In genomic region chr18:45328762-45329161, GRCh38 we compare ENCODE assay signal across 28 cellular contexts.
DNase-seq lines count a peak whose midpoint lies in the region; ATAC-seq, FAIRE-seq and TF ChIP-seq lines count a peak whose summit lies in the region.
"Had no signal": no experiment of that assay in that cellular context is flagged by ENCODE, and none has a peak within 500 bp of the region (broad histone marks: within the 10 kb centered on the region; RNA-seq: fewer than 3 reads in every experiment).

No MANE protein-coding gene starts in this region.

- H3K27ac ChIP-seq in upper lobe of right lung (peak overlapping the region; percentile 33), brain microvascular endothelial cell (no peak overlapping the region), ascending aorta (no peak overlapping the region)
- H3K27ac ChIP-seq: epithelial cell of prostate, neutrophil had no signal

- H3K9me3 ChIP-seq in upper lobe of right lung (no peaks in the 10 kb centered on the region), ascending aorta (no peaks in the 10 kb centered on the region)
- H3K9me3 ChIP-seq: BE2C, neutrophil had no signal

- no peaks in the 10 kb centered on the region for H3K27me3 ChIP-seq in upper lobe of right lung
- H3K27me3 ChIP-seq in brain microvascular endothelial cell (replicated peaks), result no peaks in the 10 kb centered on the region
- H3K27me3 ChIP-seq in ascending aorta, result no peaks in the 10 kb centered on the region
- H3K27me3 ChIP-seq: BE2C, neutrophil had no signal

- intact Hi-C loops in Right ventricle myocardium superior (cut with DNase I), result no loop called here
- intact Hi-C loops in cardiac septum (cut with DNase I), result loop anchor here (5.0 kb wide), 1 partner anchor 311 kb away; no protein-coding TSS in a partner anchor
- intact Hi-C loops in upper lobe of right lung (cut with DNase I), result no loop called here
- intact Hi-C loops in ascending aorta (cut with DNase I), result loop anchor here (5.0 kb wide), 1 partner anchor 189 kb away; no protein-coding TSS in a partner anchor

- peaks cover 4% of the 10 kb centered on the region for H3K4me1 ChIP-seq in upper lobe of right lung
- H3K4me1 ChIP-seq in ascending aorta, result peaks cover 3% of the 10 kb centered on the region in 2 donors
- H3K4me1 ChIP-seq: BE2C had no signal

- no peak for DNase-seq in Right ventricle myocardium superior
- DNase-seq in cardiac septum (ENCODE audit: low spot score), result no peak
- peak; percentile 32 for DNase-seq in middle frontal gyrus (ENCODE audit: extremely low spot score, low spot score)
- DNase-seq in upper lobe of right lung, result no peak
- no peak for DNase-seq in brain microvascular endothelial cell
- DNase-seq in ascending aorta (ENCODE audit: low spot score in 2 of 2), result no peak
- DNase-seq in effector CD4-positive, alpha-beta T cell, result no peak
- DNase-seq: 8988T; activated CD4-positive, alpha-beta T cell treated with anti-CD3 and anti-CD28 coated beads, Interleukin-2, amount 10 ng/mL, durations not matched to agents 24 days and 14 days; activated CD8-positive, alpha-beta memory T cell treated with anti-CD3 and anti-CD28 coated beads, Interleukin-2, amount 10 ng/mL, durations not matched to agents 7 days and 5 days; activated naive CD4-positive, alpha-beta T cell treated with anti-CD3 and anti-CD28 coated beads for 36 hours; activated T-cell treated with anti-CD3 and anti-CD28 coated beads, Interleukin-2, amount 50 U/mL, for 72 hours; amygdala; BE2C; central memory CD4-positive, alpha-beta T cell; glutamatergic neuron; mammary epithelial cell; NCI-H1105; NCI-H2081; NCI-H226; NCI-H748 treated with DMSO at 0.1 percent for 48 hours; small intestine; stimulated activated CD4-positive, alpha-beta T cell treated with anti-CD3 and anti-CD28 coated beads, Interleukin-1b, Interleukin-23, amount 100 ng/mL, for 48 hours had no signal

- FAIRE-seq in endometrium (lab: Jason Lieb, UNC), result peak; percentile 98
- FAIRE-seq: GM12892, small intestine had no signal

- ATAC-seq in Right ventricle myocardium superior (ENCODE audit: poor library complexity), result peak; percentile 37
- no peak for ATAC-seq in upper lobe of right lung
- ATAC-seq: activated CD8-positive, alpha-beta memory T cell treated with anti-CD3 and anti-CD28 coated beads, Interleukin-2, amount 10 ng/mL, durations not matched to agents 7 days and 5 days; activated T-cell treated with anti-CD3 and anti-CD28 coated beads, Interleukin-2, amount 50 U/mL, for 72 hours; SK-N-SH treated with all-trans-retinoic acid at 6 μM for 48 hours had no signal

- no peaks in the 10 kb centered on the region for H3K36me3 ChIP-seq in upper lobe of right lung
- H3K36me3 ChIP-seq in brain microvascular endothelial cell (replicated peaks), result no peaks in the 10 kb centered on the region
- H3K36me3 ChIP-seq in ascending aorta, result no peaks in the 10 kb centered on the region
- H3K36me3 ChIP-seq: BE2C, neutrophil had no signal

- H3K4me3 ChIP-seq in upper lobe of right lung, result no peak overlapping the region
- H3K4me3 ChIP-seq in brain microvascular endothelial cell (ENCODE audit: low read depth, low read length), result no peak overlapping the region
- no peak overlapping the region for H3K4me3 ChIP-seq in ascending aorta

- in situ Hi-C loops in brain microvascular endothelial cell (cut with HindIII; ENCODE audit: low pct_ligation_motif_present, low sequenced_read_pairs), result no loop called here

- no peak for TF ChIP-seq CTCF in upper lobe of right lung (IDR thresholded peaks at IDR 0.05)
- TF ChIP-seq CTCF in brain microvascular endothelial cell (IDR thresholded peaks at IDR 0.05; ENCODE audit: low read depth, low read length, missing control alignments), result no peak
- TF ChIP-seq CTCF in ascending aorta (IDR thresholded peaks at IDR 0.05), result no peak

Comparison
In these comparisons a context has a peak if more than half of its experiments do, and no peak if none do; other contexts are left out.
1. intact Hi-C loops: an anchor here in cardiac septum (5.0 kb wide) and ascending aorta (5.0 kb wide); none called in Right ventricle myocardium superior and upper lobe of right lung.